Comparison of ENCODE assay signal across 2 cellular contexts in the genomic region with DNA sequence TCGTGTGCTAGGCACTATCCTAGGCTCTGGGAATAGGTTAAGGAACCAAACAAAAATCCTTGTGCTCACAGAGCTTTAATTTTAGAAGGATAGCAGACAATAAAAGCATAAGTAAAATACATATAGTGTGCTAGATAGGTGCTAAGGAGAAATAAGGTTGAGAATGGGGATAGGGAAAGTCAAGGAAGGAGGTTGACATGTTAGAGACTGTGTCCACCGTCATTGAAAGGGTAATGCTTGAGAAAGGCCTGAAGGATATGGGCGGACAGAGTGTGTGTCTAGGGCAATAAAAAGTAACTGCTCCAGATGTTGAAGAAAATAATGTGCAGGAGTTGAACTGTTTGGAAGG.
TF ChIP-seq lines count a peak whose summit lies in the region.

No MANE protein-coding gene starts in this region.

TF ChIP-seq in IMR-90, 13 proteins besides CTCF, POLR2A, EP300 and RAD21:
- no peak for TF ChIP-seq RCOR1 (IDR thresholded peaks at IDR 0.05; ENCODE audit: insufficient replicate concordance, low read length)
TF ChIP-seq in IMR-90: peak in this region for 0.

TF ChIP-seq in H1, 55 proteins besides CTCF, POLR2A, EP300 and RAD21:
- TF ChIP-seq RXRA (IDR thresholded peaks at IDR 0.05; ENCODE audit: insufficient read depth, low read depth, low read length) (no peak), HDAC2 (IDR thresholded peaks at IDR 0.05; ENCODE audit: borderline replicate concordance in 1 of 2, low read depth in 2 of 2, low read length in 2 of 2) (no peak), RNF2 (IDR thresholded peaks at IDR 0.05; ENCODE audit: borderline replicate concordance, low read depth, low read length, missing control alignments, poor library complexity, severe bottlenecking) (no peak), TCF12 (IDR thresholded peaks at IDR 0.05; ENCODE audit: low read depth, low read length) (no peak), SIX5 (IDR thresholded peaks at IDR 0.05; ENCODE audit: low read depth, low read length) (no peak), POLR2AphosphoS5 (IDR thresholded peaks at IDR 0.05; ENCODE audit: low read depth, low read length) (no peak), EGR1 (IDR thresholded peaks at IDR 0.05; ENCODE audit: borderline replicate concordance, low read depth, low read length) (no peak), CHD1 (IDR thresholded peaks at IDR 0.05; ENCODE audit: low read depth, low read length) (no peak), RFX5 (IDR thresholded peaks at IDR 0.05; ENCODE audit: borderline replicate concordance, low read depth, low read length) (no peak), RBBP5 (IDR thresholded peaks at IDR 0.05; ENCODE audit: borderline replicate concordance, low read depth, low read length) (no peak), MAFK (IDR thresholded peaks at IDR 0.05; ENCODE audit: low read depth, low read length) (no peak), SAP30 (IDR thresholded peaks at IDR 0.05; ENCODE audit: insufficient read depth, insufficient replicate concordance, low read length) (no peak), BRCA1 (IDR thresholded peaks at IDR 0.05; ENCODE audit: low read depth, low read length) (no peak), KDM1A (IDR thresholded peaks at IDR 0.05; ENCODE audit: borderline replicate concordance, low read length) (no peak), SP1 (IDR thresholded peaks at IDR 0.05; ENCODE audit: low read depth, low read length) (no peak), SP2 (IDR thresholded peaks at IDR 0.05; ENCODE audit: low read length) (no peak), CREB1 (IDR thresholded peaks at IDR 0.05) (no peak), HDAC6 (IDR thresholded peaks at IDR 0.05; ENCODE audit: low read depth, low read length) (no peak)
